Comparison of ENCODE assay signal across 1 cellular context in the genomic region with DNA sequence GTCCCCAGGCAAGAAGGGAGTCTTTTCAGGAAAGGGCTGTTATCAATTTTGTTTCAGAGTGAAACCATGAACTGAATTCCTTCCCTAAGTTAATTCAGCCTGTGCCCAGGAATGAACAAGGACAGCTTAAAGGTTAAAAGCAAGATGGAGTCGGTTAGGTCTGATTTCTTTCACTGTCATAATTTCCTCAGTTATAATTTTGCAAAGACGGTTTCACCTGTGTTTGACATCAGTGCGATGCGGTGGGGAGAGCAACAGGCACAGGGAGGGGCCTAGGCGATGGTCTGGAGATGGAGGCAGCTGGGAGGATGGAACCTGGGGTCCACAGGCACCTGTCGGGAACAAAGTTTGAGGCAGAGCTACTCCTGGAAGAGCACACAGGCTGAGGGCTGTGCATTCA.
A peak's percentile ranks its signal among the peaks of the same experiment; 100 is the strongest.
TF ChIP-seq lines count a peak whose summit lies in the region.

No MANE protein-coding gene starts in this region.

TF ChIP-seq in K562, 482 proteins besides CTCF, POLR2A, EP300 and RAD21 (continued from another document and continues in another):
- TF ChIP-seq, protein P1, sequence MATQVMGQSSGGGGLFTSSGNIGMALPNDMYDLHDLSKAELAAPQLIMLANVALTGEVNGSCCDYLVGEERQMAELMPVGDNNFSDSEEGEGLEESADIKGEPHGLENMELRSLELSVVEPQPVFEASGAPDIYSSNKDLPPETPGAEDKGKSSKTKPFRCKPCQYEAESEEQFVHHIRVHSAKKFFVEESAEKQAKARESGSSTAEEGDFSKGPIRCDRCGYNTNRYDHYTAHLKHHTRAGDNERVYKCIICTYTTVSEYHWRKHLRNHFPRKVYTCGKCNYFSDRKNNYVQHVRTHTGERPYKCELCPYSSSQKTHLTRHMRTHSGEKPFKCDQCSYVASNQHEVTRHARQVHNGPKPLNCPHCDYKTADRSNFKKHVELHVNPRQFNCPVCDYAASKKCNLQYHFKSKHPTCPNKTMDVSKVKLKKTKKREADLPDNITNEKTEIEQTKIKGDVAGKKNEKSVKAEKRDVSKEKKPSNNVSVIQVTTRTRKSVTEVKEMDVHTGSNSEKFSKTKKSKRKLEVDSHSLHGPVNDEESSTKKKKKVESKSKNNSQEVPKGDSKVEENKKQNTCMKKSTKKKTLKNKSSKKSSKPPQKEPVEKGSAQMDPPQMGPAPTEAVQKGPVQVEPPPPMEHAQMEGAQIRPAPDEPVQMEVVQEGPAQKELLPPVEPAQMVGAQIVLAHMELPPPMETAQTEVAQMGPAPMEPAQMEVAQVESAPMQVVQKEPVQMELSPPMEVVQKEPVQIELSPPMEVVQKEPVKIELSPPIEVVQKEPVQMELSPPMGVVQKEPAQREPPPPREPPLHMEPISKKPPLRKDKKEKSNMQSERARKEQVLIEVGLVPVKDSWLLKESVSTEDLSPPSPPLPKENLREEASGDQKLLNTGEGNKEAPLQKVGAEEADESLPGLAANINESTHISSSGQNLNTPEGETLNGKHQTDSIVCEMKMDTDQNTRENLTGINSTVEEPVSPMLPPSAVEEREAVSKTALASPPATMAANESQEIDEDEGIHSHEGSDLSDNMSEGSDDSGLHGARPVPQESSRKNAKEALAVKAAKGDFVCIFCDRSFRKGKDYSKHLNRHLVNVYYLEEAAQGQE (CRISPR knock-in tag; IDR thresholded peaks at IDR 0.05; ENCODE audit: low read depth): no peak
- TF ChIP-seq BRD4 (IDR thresholded peaks at IDR 0.05): no peak
- no peak for TF ChIP-seq HDAC6 (IDR thresholded peaks at IDR 0.05; ENCODE audit: low read depth, low read length)
- no peak for TF ChIP-seq ZNF431 (CRISPR knock-in tag; IDR thresholded peaks at IDR 0.05)
- TF ChIP-seq, protein P2, sequence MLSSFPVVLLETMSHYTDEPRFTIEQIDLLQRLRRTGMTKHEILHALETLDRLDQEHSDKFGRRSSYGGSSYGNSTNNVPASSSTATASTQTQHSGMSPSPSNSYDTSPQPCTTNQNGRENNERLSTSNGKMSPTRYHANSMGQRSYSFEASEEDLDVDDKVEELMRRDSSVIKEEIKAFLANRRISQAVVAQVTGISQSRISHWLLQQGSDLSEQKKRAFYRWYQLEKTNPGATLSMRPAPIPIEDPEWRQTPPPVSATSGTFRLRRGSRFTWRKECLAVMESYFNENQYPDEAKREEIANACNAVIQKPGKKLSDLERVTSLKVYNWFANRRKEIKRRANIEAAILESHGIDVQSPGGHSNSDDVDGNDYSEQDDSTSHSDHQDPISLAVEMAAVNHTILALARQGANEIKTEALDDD (IDR thresholded peaks at IDR 0.05): no peak
- TF ChIP-seq ZBTB7A (IDR thresholded peaks at IDR 0.05; ENCODE audit: borderline replicate concordance, control insufficient read depth, low read depth, low read length): no peak
- TF ChIP-seq, protein P3, sequence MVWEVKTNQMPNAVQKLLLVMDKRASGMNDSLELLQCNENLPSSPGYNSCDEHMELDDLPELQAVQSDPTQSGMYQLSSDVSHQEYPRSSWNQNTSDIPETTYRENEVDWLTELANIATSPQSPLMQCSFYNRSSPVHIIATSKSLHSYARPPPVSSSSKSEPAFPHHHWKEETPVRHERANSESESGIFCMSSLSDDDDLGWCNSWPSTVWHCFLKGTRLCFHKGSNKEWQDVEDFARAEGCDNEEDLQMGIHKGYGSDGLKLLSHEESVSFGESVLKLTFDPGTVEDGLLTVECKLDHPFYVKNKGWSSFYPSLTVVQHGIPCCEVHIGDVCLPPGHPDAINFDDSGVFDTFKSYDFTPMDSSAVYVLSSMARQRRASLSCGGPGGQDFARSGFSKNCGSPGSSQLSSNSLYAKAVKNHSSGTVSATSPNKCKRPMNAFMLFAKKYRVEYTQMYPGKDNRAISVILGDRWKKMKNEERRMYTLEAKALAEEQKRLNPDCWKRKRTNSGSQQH (CRISPR knock-in tag; IDR thresholded peaks at IDR 0.05): no peak
- TF ChIP-seq PTTG1 (tag; IDR thresholded peaks at IDR 0.05; ENCODE audit: low read depth): peak; percentile 64
- TF ChIP-seq, protein P4, sequence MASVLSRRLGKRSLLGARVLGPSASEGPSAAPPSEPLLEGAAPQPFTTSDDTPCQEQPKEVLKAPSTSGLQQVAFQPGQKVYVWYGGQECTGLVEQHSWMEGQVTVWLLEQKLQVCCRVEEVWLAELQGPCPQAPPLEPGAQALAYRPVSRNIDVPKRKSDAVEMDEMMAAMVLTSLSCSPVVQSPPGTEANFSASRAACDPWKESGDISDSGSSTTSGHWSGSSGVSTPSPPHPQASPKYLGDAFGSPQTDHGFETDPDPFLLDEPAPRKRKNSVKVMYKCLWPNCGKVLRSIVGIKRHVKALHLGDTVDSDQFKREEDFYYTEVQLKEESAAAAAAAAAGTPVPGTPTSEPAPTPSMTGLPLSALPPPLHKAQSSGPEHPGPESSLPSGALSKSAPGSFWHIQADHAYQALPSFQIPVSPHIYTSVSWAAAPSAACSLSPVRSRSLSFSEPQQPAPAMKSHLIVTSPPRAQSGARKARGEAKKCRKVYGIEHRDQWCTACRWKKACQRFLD (CRISPR knock-in tag; IDR thresholded peaks at IDR 0.05): 0 out of 2 replicates have a peak, but pooled peaks have one; percentile 42
- no peak for TF ChIP-seq SMARCE1 (IDR thresholded peaks at IDR 0.05)
- TF ChIP-seq ZNF217 (CRISPR knock-in tag; IDR thresholded peaks at IDR 0.05): no peak
- TF ChIP-seq ZNF354B (CRISPR knock-in tag; IDR thresholded peaks at IDR 0.05): no peak
- no peak for TF ChIP-seq NFRKB (IDR thresholded peaks at IDR 0.05; ENCODE audit: low read depth)
- TF ChIP-seq XRCC4 (IDR thresholded peaks at IDR 0.05; ENCODE audit: extremely low read depth, insufficient read depth, insufficient read length): no peak
- no peak for TF ChIP-seq ZNF551 (CRISPR knock-in tag; IDR thresholded peaks at IDR 0.05)
- TF ChIP-seq ZNF384 (IDR thresholded peaks at IDR 0.05; ENCODE audit: low read depth, low read length): no peak
- TF ChIP-seq, protein P5, sequence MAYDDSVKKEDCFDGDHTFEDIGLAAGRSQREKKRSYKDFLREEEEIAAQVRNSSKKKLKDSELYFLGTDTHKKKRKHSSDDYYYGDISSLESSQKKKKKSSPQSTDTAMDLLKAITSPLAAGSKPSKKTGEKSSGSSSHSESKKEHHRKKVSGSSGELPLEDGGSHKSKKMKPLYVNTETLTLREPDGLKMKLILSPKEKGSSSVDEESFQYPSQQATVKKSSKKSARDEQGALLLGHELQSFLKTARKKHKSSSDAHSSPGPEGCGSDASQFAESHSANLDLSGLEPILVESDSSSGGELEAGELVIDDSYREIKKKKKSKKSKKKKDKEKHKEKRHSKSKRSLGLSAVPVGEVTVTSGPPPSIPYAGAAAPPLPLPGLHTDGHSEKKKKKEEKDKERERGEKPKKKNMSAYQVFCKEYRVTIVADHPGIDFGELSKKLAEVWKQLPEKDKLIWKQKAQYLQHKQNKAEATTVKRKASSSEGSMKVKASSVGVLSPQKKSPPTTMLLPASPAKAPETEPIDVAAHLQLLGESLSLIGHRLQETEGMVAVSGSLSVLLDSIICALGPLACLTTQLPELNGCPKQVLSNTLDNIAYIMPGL (CRISPR knock-in tag; IDR thresholded peaks at IDR 0.05): no peak
- TF ChIP-seq RCOR1 (IDR thresholded peaks at IDR 0.05; ENCODE audit: borderline replicate concordance in 1 of 2, low read depth in 2 of 2, low read length in 2 of 2): no peak
- TF ChIP-seq, protein P6, sequence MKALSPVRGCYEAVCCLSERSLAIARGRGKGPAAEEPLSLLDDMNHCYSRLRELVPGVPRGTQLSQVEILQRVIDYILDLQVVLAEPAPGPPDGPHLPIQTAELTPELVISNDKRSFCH (CRISPR knock-in tag; IDR thresholded peaks at IDR 0.05): no peak
- TF ChIP-seq, protein P6 (tag; IDR thresholded peaks at IDR 0.05): peak; percentile 53; the same call in 1 of the 2 replicates
- TF ChIP-seq, protein P7, sequence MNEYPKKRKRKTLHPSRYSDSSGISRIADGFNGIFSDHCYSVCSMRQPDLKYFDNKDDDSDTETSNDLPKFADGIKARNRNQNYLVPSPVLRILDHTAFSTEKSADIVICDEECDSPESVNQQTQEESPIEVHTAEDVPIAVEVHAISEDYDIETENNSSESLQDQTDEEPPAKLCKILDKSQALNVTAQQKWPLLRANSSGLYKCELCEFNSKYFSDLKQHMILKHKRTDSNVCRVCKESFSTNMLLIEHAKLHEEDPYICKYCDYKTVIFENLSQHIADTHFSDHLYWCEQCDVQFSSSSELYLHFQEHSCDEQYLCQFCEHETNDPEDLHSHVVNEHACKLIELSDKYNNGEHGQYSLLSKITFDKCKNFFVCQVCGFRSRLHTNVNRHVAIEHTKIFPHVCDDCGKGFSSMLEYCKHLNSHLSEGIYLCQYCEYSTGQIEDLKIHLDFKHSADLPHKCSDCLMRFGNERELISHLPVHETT (CRISPR knock-in tag; conservative IDR thresholded peaks at IDR 0.05 in 1 of 2, IDR thresholded peaks at IDR 0.05 in 1 of 2): 0 out of 4 replicates have a peak, but pooled peaks of 1 of the 2 experiments have one; percentile 46
- TF ChIP-seq, protein P8, sequence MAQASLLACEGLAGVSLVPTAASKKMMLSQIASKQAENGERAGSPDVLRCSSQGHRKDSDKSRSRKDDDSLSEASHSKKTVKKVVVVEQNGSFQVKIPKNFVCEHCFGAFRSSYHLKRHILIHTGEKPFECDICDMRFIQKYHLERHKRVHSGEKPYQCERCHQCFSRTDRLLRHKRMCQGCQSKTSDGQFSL (CRISPR knock-in tag; IDR thresholded peaks at IDR 0.05): no peak
- TF ChIP-seq, protein P8 (tag; IDR thresholded peaks at IDR 0.05): peak in 1 of 2 experiments; percentile 38; a peak in 1 of 4 replicates
- TF ChIP-seq, protein P9, sequence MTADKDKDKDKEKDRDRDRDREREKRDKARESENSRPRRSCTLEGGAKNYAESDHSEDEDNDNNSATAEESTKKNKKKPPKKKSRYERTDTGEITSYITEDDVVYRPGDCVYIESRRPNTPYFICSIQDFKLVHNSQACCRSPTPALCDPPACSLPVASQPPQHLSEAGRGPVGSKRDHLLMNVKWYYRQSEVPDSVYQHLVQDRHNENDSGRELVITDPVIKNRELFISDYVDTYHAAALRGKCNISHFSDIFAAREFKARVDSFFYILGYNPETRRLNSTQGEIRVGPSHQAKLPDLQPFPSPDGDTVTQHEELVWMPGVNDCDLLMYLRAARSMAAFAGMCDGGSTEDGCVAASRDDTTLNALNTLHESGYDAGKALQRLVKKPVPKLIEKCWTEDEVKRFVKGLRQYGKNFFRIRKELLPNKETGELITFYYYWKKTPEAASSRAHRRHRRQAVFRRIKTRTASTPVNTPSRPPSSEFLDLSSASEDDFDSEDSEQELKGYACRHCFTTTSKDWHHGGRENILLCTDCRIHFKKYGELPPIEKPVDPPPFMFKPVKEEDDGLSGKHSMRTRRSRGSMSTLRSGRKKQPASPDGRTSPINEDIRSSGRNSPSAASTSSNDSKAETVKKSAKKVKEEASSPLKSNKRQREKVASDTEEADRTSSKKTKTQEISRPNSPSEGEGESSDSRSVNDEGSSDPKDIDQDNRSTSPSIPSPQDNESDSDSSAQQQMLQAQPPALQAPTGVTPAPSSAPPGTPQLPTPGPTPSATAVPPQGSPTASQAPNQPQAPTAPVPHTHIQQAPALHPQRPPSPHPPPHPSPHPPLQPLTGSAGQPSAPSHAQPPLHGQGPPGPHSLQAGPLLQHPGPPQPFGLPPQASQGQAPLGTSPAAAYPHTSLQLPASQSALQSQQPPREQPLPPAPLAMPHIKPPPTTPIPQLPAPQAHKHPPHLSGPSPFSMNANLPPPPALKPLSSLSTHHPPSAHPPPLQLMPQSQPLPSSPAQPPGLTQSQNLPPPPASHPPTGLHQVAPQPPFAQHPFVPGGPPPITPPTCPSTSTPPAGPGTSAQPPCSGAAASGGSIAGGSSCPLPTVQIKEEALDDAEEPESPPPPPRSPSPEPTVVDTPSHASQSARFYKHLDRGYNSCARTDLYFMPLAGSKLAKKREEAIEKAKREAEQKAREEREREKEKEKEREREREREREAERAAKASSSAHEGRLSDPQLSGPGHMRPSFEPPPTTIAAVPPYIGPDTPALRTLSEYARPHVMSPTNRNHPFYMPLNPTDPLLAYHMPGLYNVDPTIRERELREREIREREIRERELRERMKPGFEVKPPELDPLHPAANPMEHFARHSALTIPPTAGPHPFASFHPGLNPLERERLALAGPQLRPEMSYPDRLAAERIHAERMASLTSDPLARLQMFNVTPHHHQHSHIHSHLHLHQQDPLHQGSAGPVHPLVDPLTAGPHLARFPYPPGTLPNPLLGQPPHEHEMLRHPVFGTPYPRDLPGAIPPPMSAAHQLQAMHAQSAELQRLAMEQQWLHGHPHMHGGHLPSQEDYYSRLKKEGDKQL (CRISPR knock-in tag; IDR thresholded peaks at IDR 0.05; ENCODE audit: borderline replicate concordance): no peak
- TF ChIP-seq ATF7 (IDR thresholded peaks at IDR 0.05): no peak
- TF ChIP-seq, protein P10, sequence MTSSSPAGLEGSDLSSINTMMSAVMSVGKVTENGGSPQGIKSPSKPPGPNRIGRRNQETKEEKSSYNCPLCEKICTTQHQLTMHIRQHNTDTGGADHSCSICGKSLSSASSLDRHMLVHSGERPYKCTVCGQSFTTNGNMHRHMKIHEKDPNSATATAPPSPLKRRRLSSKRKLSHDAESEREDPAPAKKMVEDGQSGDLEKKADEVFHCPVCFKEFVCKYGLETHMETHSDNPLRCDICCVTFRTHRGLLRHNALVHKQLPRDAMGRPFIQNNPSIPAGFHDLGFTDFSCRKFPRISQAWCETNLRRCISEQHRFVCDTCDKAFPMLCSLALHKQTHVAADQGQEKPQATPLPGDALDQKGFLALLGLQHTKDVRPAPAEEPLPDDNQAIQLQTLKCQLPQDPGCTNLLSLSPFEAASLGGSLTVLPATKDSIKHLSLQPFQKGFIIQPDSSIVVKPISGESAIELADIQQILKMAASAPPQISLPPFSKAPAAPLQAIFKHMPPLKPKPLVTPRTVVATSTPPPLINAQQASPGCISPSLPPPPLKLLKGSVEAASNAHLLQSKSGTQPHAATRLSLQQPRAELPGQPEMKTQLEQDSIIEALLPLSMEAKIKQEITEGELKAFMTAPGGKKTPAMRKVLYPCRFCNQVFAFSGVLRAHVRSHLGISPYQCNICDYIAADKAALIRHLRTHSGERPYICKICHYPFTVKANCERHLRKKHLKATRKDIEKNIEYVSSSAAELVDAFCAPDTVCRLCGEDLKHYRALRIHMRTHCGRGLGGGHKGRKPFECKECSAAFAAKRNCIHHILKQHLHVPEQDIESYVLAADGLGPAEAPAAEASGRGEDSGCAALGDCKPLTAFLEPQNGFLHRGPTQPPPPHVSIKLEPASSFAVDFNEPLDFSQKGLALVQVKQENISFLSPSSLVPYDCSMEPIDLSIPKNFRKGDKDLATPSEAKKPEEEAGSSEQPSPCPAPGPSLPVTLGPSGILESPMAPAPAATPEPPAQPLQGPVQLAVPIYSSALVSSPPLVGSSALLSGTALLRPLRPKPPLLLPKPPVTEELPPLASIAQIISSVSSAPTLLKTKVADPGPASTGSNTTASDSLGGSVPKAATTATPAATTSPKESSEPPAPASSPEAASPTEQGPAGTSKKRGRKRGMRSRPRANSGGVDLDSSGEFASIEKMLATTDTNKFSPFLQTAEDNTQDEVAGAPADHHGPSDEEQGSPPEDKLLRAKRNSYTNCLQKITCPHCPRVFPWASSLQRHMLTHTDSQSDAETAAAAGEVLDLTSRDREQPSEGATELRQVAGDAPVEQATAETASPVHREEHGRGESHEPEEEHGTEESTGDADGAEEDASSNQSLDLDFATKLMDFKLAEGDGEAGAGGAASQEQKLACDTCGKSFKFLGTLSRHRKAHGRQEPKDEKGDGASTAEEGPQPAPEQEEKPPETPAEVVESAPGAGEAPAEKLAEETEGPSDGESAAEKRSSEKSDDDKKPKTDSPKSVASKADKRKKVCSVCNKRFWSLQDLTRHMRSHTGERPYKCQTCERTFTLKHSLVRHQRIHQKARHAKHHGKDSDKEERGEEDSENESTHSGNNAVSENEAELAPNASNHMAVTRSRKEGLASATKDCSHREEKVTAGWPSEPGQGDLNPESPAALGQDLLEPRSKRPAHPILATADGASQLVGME (CRISPR knock-in tag; IDR thresholded peaks at IDR 0.05): no peak
- no peak for TF ChIP-seq GATAD2B (IDR thresholded peaks at IDR 0.05; ENCODE audit: borderline replicate concordance)
